In the genomic region with DNA sequence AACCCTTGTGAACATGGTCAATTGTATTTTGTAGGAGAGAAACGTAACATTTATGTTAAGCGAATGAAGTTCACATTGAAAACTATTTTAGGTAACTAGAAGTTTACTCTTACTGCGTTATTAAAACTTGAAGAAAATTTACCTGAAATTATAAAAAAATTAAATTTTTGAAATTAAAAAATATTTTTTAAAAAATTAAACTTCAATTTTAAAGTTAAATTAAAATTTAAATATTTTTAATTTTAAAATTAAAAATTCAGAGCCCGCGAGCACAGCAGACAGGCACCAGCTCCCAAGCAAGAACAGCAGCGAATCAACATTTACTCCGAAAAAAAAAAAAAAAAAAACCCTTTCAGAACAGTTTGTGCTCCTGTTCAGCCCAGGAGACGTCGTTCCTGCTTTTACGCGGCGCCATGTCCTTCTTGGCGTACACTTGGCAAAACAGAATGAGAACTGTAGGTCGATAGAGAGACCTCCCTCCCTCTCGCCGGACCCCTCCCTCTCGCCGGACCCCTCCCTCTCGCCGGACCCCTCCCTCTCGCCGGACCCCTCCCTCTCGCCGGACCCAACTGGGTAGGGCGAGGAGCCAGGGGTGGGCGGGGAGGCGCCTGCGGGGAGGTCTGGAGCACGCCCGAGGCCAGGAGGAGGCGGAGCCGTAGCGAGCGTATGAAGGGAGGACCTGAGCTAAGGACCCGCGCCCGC, we compare ENCODE assay signal across 8 cellular contexts.
A peak's percentile ranks its signal among the peaks of the same experiment; 100 is the strongest.
DNase-seq lines count a peak whose midpoint lies in the region; ATAC-seq, FAIRE-seq and TF ChIP-seq lines count a peak whose summit lies in the region.

No MANE protein-coding gene starts in this region.

- H3K4me1 ChIP-seq in duodenal mucosa (ENCODE audit: control insufficient read depth in 1 of 2, insufficient read depth in 2 of 2, low read length in 2 of 2), result no peaks in the 10 kb centered on the region
- no peaks in the 10 kb centered on the region for H3K4me1 ChIP-seq in mesodermal cell (ENCODE audit: control insufficient read depth, insufficient read depth, low read length, poor library complexity, severe bottlenecking)

- H3K27me3 ChIP-seq in duodenal mucosa (ENCODE audit: control insufficient read depth in 1 of 2, insufficient read depth in 2 of 2, low read length in 2 of 2) (peaks cover 0 to 4% of the 10 kb centered on the region in 2 donors), WERI-Rb-1 (ENCODE audit: insufficient read depth, low read depth, severe bottlenecking) (no peaks in the 10 kb centered on the region)

- H3K9me3 ChIP-seq in duodenal mucosa (ENCODE audit: control insufficient read depth in 1 of 2, low read length in 2 of 2) (peaks cover 0 to 8% of the 10 kb centered on the region in 2 donors), mesodermal cell (ENCODE audit: control insufficient read depth, low read length) (peaks cover 6% of the 10 kb centered on the region), WERI-Rb-1 (ENCODE audit: severe bottlenecking) (peaks cover 6% of the 10 kb centered on the region)

- FAIRE-seq in A204.1 (lab: Jason Lieb, UNC), result peak; percentile 32

- H3K9ac ChIP-seq in duodenal mucosa (ENCODE audit: low read depth in 1 of 2, low read length in 2 of 2), result no peak overlapping the region

- DNase-seq in NCI-H526 treated with DMSO at 0.1 percent for 48 hours (lab: John Stamatoyannopoulos, UW) (peak; percentile 50), WERI-Rb-1 (no peak)
- no peak for DNase-seq in activated effector memory CD4-positive, alpha-beta T cell treated with Interleukin-2 at 50 U/mL for 16 hours

- H3K4me3 ChIP-seq in GM08714 (ENCODE audit: low read length) (peak overlapping the region; percentile 56; the same call in 1 of the 2 replicates), duodenal mucosa (ENCODE audit: low read depth in 1 of 2, low read length in 2 of 2) (peak overlapping the region; percentile 42 to 43), mesodermal cell (ENCODE audit: extremely low read depth, insufficient read depth, low read length, poor library complexity, severe bottlenecking) (peak overlapping the region; percentile 21), WERI-Rb-1 (ENCODE audit: low read depth, low read length) (no peak overlapping the region)

- H3K36me3 ChIP-seq in duodenal mucosa (ENCODE audit: control insufficient read depth in 1 of 2, insufficient read depth in 2 of 2, low read length in 2 of 2) (no peaks in the 10 kb centered on the region), mesodermal cell (ENCODE audit: control insufficient read depth, insufficient read depth, low read length) (no peaks in the 10 kb centered on the region), WERI-Rb-1 (no peaks in the 10 kb centered on the region)

- TF ChIP-seq CTCF in WERI-Rb-1 (IDR thresholded peaks at IDR 0.05; ENCODE audit: low read depth, low read length), result no peak

- H3K27ac ChIP-seq in duodenal mucosa (ENCODE audit: low read depth, low read length) (no peak overlapping the region), mesodermal cell (ENCODE audit: low read depth, low read length, severe bottlenecking) (no peak overlapping the region), WERI-Rb-1 (no peak overlapping the region)

- ATAC-seq in GM21528 (IDR thresholded peaks at IDR 0.05; ENCODE audit: low FRiP score, unreplicated experiment), result no peak

- 39 to 58% methylated on average over 7 to 11 of the region's 37 CpGs for WGBS in mesodermal cell (ENCODE audit: insufficient coverage in 2 of 2), 2 experiments
